10 cellular contexts compared by ENCODE assay signal in the genomic region with DNA sequence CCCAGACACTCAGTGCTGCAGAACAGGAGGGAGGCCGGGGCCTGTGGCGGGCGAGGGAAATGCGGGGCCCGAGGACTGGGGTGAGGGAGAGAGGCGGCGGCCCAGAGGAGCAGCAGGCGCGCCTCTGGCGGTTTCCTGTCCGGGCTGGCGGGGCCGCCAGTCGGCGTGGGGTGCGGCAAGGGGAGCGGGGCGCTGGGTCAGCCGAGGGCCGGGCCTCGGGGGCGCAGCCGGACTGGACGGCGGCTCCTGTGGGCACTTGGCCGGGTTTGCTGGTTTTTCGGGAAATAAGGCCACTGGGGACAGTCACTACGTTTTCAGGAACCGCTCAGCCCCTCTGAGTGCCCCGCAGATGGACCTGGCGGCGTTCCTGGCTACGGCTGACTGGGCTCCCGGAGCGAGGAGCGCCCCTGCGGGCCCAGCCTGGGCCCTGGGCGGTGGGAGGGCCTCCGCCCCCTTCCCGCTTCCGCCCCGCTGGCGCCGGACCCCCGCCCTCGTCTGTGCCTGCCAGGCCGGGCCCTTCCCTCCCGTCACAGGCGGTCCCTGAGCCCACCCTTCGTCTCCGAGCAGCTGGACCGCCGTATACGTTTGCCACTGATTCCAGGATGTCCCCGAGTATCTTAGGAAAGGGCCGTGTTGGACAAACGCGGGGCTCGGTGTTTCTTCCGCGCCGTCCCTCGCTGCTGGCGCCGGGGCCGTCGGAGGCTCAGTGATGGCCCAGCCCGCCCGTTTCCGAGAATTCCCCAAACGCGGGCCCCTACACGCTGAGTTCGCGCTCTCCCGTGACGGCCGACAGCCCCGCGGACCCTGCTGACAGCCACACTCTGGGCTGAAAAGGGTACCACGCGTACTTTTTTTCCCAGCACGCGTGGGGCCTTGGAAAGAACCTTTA.
DNase-seq lines count a peak whose midpoint lies in the region; TF ChIP-seq lines count a peak whose summit lies in the region.
"Had no signal": no experiment of that assay in that cellular context is flagged by ENCODE, and none has a peak within 500 bp of the region (broad histone marks: within the 10 kb centered on the region; RNA-seq: fewer than 3 reads in every experiment).

No MANE protein-coding gene starts in this region.

- POLR2A ChIA-PET in activated CD4-positive, alpha-beta memory T cell treated with anti-CD3 and anti-CD28 coated beads for 36 hours (lab: Charles Lee) = no interaction called here

- H3K36me3 Mint-ChIP-seq in dendritic cell treated with granulocyte-macrophage colony-stimulating factor and Interleukin-4, amounts not matched to agents 40 ng/mL and 50 ng/mL, for 4 days (ENCODE audit: low read depth) = peaks cover 44% of the 10 kb centered on the region
- peaks cover 9% of the 10 kb centered on the region for H3K36me3 Mint-ChIP-seq in activated CD4-positive, alpha-beta memory T cell treated with anti-CD3 and anti-CD28 coated beads for 36 hours

- H3K4me3 Mint-ChIP-seq in dendritic cell treated with granulocyte-macrophage colony-stimulating factor and Interleukin-4, amounts not matched to agents 40 ng/mL and 50 ng/mL, for 4 days = peak overlapping the region; percentile 51
- H3K4me3 Mint-ChIP-seq in activated CD4-positive, alpha-beta memory T cell treated with anti-CD3 and anti-CD28 coated beads for 36 hours = no peak overlapping the region
- H3K4me3 Mint-ChIP-seq: central memory CD8-positive, alpha-beta T cell had no signal

- no peak overlapping the region for H3K27ac Mint-ChIP-seq in dendritic cell treated with granulocyte-macrophage colony-stimulating factor and Interleukin-4, amounts not matched to agents 40 ng/mL and 50 ng/mL, for 4 days
- no peak overlapping the region for H3K27ac Mint-ChIP-seq in activated CD4-positive, alpha-beta memory T cell treated with anti-CD3 and anti-CD28 coated beads for 36 hours

- no peaks in the 10 kb centered on the region for H3K9me3 Mint-ChIP-seq in dendritic cell treated with granulocyte-macrophage colony-stimulating factor and Interleukin-4, amounts not matched to agents 40 ng/mL and 50 ng/mL, for 4 days
- no peaks in the 10 kb centered on the region for H3K9me3 Mint-ChIP-seq in activated CD4-positive, alpha-beta memory T cell treated with anti-CD3 and anti-CD28 coated beads for 36 hours

- H3K27me3 Mint-ChIP-seq in dendritic cell treated with granulocyte-macrophage colony-stimulating factor and Interleukin-4, amounts not matched to agents 40 ng/mL and 50 ng/mL, for 4 days = peaks cover 35% of the 10 kb centered on the region
- H3K27me3 Mint-ChIP-seq in activated CD4-positive, alpha-beta memory T cell treated with anti-CD3 and anti-CD28 coated beads for 36 hours = no peaks in the 10 kb centered on the region
- H3K27me3 Mint-ChIP-seq: central memory CD8-positive, alpha-beta T cell had no signal

- intact Hi-C loops in dendritic cell treated with granulocyte-macrophage colony-stimulating factor and Interleukin-4, amounts not matched to agents 40 ng/mL and 50 ng/mL, for 4 days (cut with micrococcal nuclease) = no loop called here
- intact Hi-C loops in activated CD4-positive, alpha-beta memory T cell treated with anti-CD3 and anti-CD28 coated beads for 36 hours (cut with micrococcal nuclease) = no loop called here

- CTCF ChIA-PET in activated CD4-positive, alpha-beta memory T cell treated with anti-CD3 and anti-CD28 coated beads for 36 hours (lab: Charles Lee) = no interaction called here

- no peak for TF ChIP-seq CTCF in retinal pigment epithelial cell (conservative IDR thresholded peaks at IDR 0.05; ENCODE audit: low read depth, low read length)

- peak overlapping the region; percentile 41 for H3K4me3 ChIP-seq in retinal pigment epithelial cell (ENCODE audit: low read length)
- H3K4me3 ChIP-seq: SK-N-MC had no signal

- peak; percentile 18 for DNase-seq in CD1c-positive myeloid dendritic cell (ENCODE audit: extremely low spot score)
- DNase-seq in iPS-NIHi7 (ENCODE audit: extremely low spot score) = peak; percentile 72
- DNase-seq in retinal pigment epithelial cell (ENCODE audit: low read depth) = no peak
- DNase-seq in activated CD4-positive, alpha-beta memory T cell treated with anti-CD3 and anti-CD28 coated beads for 36 hours = no peak
- DNase-seq in NCI-H1436 (lab: John Stamatoyannopoulos, UW) = no peak
- DNase-seq in stimulated activated CD4-positive, alpha-beta T cell treated with anti-CD3 and anti-CD28 coated beads, Interleukin-4, amount 100 ng/mL, for 4 hours = no peak
- DNase-seq in NCI-H2171 treated with DMSO at 0.1 percent for 48 hours (lab: John Stamatoyannopoulos, UW) = no peak

- peaks cover 21% of the 10 kb centered on the region for H3K4me1 Mint-ChIP-seq in dendritic cell treated with granulocyte-macrophage colony-stimulating factor and Interleukin-4, amounts not matched to agents 40 ng/mL and 50 ng/mL, for 4 days (ENCODE audit: low read depth)
- H3K4me1 Mint-ChIP-seq in activated CD4-positive, alpha-beta memory T cell treated with anti-CD3 and anti-CD28 coated beads for 36 hours (ENCODE audit: low read depth) = no peaks in the 10 kb centered on the region

Comparison
In these comparisons a context has a peak if more than half of its experiments do, and no peak if none do; other contexts are left out.
1. DNase-seq: peak in CD1c-positive myeloid dendritic cell (single experiment) and iPS-NIHi7 (single experiment); none in retinal pigment epithelial cell (single experiment), activated CD4-positive, alpha-beta memory T cell treated with anti-CD3 and anti-CD28 coated beads for 36 hours (single experiment), NCI-H1436 (single experiment), stimulated activated CD4-positive, alpha-beta T cell treated with anti-CD3 and anti-CD28 coated beads, Interleukin-4, amount 100 ng/mL, for 4 hours (0 of 2) and NCI-H2171 treated with DMSO at 0.1 percent for 48 hours (single experiment).